ENCODE assay signal across 25 cellular contexts in genomic region chr10:6384031-6384430, GRCh38.
DNase-seq lines count a peak whose midpoint lies in the region; ATAC-seq and TF ChIP-seq lines count a peak whose summit lies in the region.
"Had no signal": no experiment of that assay in that cellular context is flagged by ENCODE, and none has a peak within 500 bp of the region (broad histone marks: within the 10 kb centered on the region; RNA-seq: fewer than 3 reads in every experiment).

No MANE protein-coding gene starts in this region.

- H3K27me3 Mint-ChIP-seq in CD8-positive, alpha-beta T cell (ENCODE audit: low read depth), result no peaks in the 10 kb centered on the region

- peaks cover 15% of the 10 kb centered on the region for H3K4me1 ChIP-seq in CD8-positive, alpha-beta T cell (ENCODE audit: insufficient read depth, low read length)
- H3K4me1 ChIP-seq: BE2C had no signal

- no peak overlapping the region for H3K4me3 ChIP-seq in CD8-positive, alpha-beta T cell (ENCODE audit: low read depth, low read length)
- H3K4me3 ChIP-seq: GM23248 had no signal

- no peak overlapping the region for H3K4me3 Mint-ChIP-seq in CD8-positive, alpha-beta T cell
- H3K4me3 Mint-ChIP-seq: CD4-positive, CD25-positive, alpha-beta regulatory T cell had no signal

- peaks cover 5% of the 10 kb centered on the region for H3K9me3 ChIP-seq in CD8-positive, alpha-beta T cell (ENCODE audit: low read length)
- H3K9me3 ChIP-seq: BE2C had no signal

- ATAC-seq in CD8-positive, alpha-beta T cell, result no peak
- no peak for ATAC-seq in GM21786 (IDR thresholded peaks at IDR 0.05; ENCODE audit: unreplicated experiment)
- ATAC-seq: Panc1 had no signal

- DNase-seq in activated CD8-positive, alpha-beta memory T cell treated with anti-CD3 and anti-CD28 coated beads for 24 hours, result peak; percentile 41
- DNase-seq in activated CD8-positive, alpha-beta memory T cell treated with anti-CD3 and anti-CD28 coated beads, Interleukin-2, amount 50 U/mL, for 48 hours, result no peak
- no peak for DNase-seq in CD8-positive, alpha-beta T cell
- DNase-seq in LoVo (ENCODE audit: low spot score) (no peak), MV-4-11 (lab: John Stamatoyannopoulos, UW) (no peak)
- DNase-seq: ACHN; BE2C; CD4-positive, CD25-positive, alpha-beta regulatory T cell; GM23248; H7; NCI-H1092; NCI-H1417 treated with DMSO at 0.1 percent for 48 hours; NCI-H1694 treated with DMSO at 0.1 percent for 48 hours; NCI-H2081; NCI-H2227 treated with DMSO at 0.1 percent for 48 hours; NCI-H526 treated with DMSO at 0.1 percent for 48 hours; SHP77 had no signal

- intact Hi-C loops in CD8-positive, alpha-beta T cell (cut with DNase I, micrococcal nuclease), result no loop called here

- peaks cover 24% of the 10 kb centered on the region for H3K4me1 Mint-ChIP-seq in CD8-positive, alpha-beta T cell (ENCODE audit: low read depth)

- H3K27ac Mint-ChIP-seq in CD8-positive, alpha-beta T cell, result no peak overlapping the region
- H3K27ac Mint-ChIP-seq: IgD-negative memory B cell had no signal

- CTCF ChIA-PET in CD8-positive, alpha-beta T cell (lab: Charles Lee), result interaction anchor here (2.7 kb wide), 1 partner anchor 17 kb away, joined by 16 read pairs; no protein-coding TSS in a partner anchor

- no peaks in the 10 kb centered on the region for H3K36me3 ChIP-seq in CD8-positive, alpha-beta T cell (ENCODE audit: insufficient read depth, low read length)
- H3K36me3 ChIP-seq: BE2C had no signal

- H3K36me3 Mint-ChIP-seq in CD8-positive, alpha-beta T cell, result peaks cover 12% of the 10 kb centered on the region

- H3K27ac ChIP-seq in layer of hippocampus (ENCODE audit: low read depth, low read length) (peak overlapping the region; percentile 25), temporal lobe (ENCODE audit: low read depth, low read length) (peak overlapping the region; percentile 13)
- H3K27ac ChIP-seq in CD8-positive, alpha-beta T cell (ENCODE audit: low read depth, low read length), result no peak overlapping the region
- H3K27ac ChIP-seq: 22Rv1, GM23248, KMS-11, RWPE1 had no signal

- no peaks in the 10 kb centered on the region for H3K27me3 ChIP-seq in layer of hippocampus (ENCODE audit: control insufficient read depth, insufficient read depth, low read length)
- no peaks in the 10 kb centered on the region for H3K27me3 ChIP-seq in CD8-positive, alpha-beta T cell (ENCODE audit: insufficient read depth, low read length)
- H3K27me3 ChIP-seq: BE2C had no signal

- POLR2A ChIA-PET in CD8-positive, alpha-beta T cell (lab: Charles Lee), result interaction anchor here (1.2 kb wide), 1 partner anchor 31 kb away, joined by 3 read pairs; no protein-coding TSS in a partner anchor

- H3K9me3 Mint-ChIP-seq in CD8-positive, alpha-beta T cell, result peaks cover 17% of the 10 kb centered on the region

- TF ChIP-seq CTCF in CD8-positive, alpha-beta T cell (IDR thresholded peaks at IDR 0.05), result no peak
